Comparison of ENCODE assay signal across 8 cellular contexts in the genomic region with DNA sequence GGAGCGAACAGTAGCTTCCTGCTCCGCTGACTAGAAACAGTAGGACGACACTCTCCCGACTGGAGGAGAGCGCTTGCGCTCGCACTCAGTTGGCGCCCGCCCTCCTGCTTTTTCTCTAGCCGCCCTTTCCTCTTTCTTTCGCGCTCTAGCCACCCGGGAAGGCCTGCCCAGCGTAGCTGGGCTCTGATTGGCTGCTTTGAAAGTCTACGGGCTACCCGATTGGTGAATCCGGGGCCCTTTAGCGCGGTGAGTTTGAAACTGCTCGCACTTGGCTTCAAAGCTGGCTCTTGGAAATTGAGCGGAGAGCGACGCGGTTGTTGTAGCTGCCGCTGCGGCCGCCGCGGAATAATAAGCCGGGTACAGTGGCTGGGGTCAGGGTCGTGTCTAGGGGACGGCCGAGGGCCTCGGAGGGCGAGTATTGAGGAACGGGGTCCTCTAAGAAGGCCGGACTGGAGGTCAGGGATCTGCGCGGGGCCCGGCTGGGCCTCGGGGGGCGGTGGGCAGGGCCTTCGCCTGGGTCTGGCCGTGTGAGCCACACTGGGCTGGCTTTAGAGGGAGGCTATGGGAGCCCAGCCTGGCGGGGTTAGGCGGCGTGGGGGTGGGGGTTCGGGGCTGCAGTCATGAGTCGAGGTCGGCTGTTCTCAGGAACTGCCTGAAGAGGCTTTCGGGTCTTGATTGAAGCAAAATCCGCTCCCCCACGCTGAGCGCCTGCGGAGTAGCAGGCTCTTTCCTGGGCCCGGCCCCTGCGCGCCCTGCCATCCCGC. TPM values are rescaled to one million over a fixed set of nuclear protein-coding genes. Genes with fewer than 3 reads are reported as not detected.
DNase-seq lines count a peak whose midpoint lies in the region; ATAC-seq, FAIRE-seq and TF ChIP-seq lines count a peak whose summit lies in the region.

A gene (plus strand): TSS at position 265 of the 764 bp plus-strand sequence. CDS start 1,688 bp downstream, outside the sequence.

- 0 to 1% (median 0%) methylated on average over 22 to 59 of the region's 59 CpGs for WGBS in adrenal gland, 4 donors
- WGBS in heart right ventricle, 2 donors = 0% methylated on average over 58 to 59 of the region's 59 CpGs

- H3K4me3 Mint-ChIP-seq in T-cell = peak within 1 kb of the TSS; percentile 93 to 97 (median 94)

- intact Hi-C loops in adrenal gland (cut with DNase I) = no loop called here
- intact Hi-C loops in heart right ventricle (cut with DNase I) = no loop called here
- intact Hi-C loops in posterior vena cava (cut with DNase I) = no loop called here

- H3K27me3 Mint-ChIP-seq in T-cell = peaks cover 0 to 1% of the 10 kb centered on the region in 2 donors

- H3K9me3 ChIP-seq in adrenal gland (replicated peaks in 1 of 3) (no peaks in the 10 kb centered on the region), heart right ventricle (no peaks in the 10 kb centered on the region)

- peaks cover 14 to 28% (median 15%) of the 10 kb centered on the region in 3 donors for H3K4me1 Mint-ChIP-seq in T-cell

- H3K27ac ChIP-seq in adrenal gland (no peak within 1 kb of the TSS), heart right ventricle (peak within 1 kb of the TSS in 5 of 10 donors; percentile 4 to 82 (median 42))

- POLR2A ChIA-PET in T-cell (lab: Charles Lee) = no interaction called here

- H3K36me3 ChIP-seq in adrenal gland (replicated peaks in 1 of 2) (no peaks in the 10 kb centered on the region), heart right ventricle (no peaks in the 10 kb centered on the region)

- H3K4me3 ChIP-seq in adrenal gland (peak within 1 kb of the TSS in 3 of 4 donors; percentile 5 to 74 (median 7)), heart right ventricle (peak within 1 kb of the TSS; percentile 42 to 75 (median 64))

- H3K27ac Mint-ChIP-seq in T-cell = peak within 1 kb of the TSS; percentile 69 to 78

- H3K9me3 Mint-ChIP-seq in T-cell = no peaks in the 10 kb centered on the region

- ATAC-seq in HG02840 (IDR thresholded peaks at IDR 0.05; ENCODE audit: low FRiP score, unreplicated experiment) (peak; percentile 98), T-cell (replicated peaks in 1 of 4) (peak; percentile 96 to 98 (median 97)), heart right ventricle (peak; percentile 99 to 100 (median 100))

- H3K27me3 ChIP-seq in adrenal gland (no peaks in the 10 kb centered on the region), heart right ventricle (peaks cover 0 to 8% (median 0%) of the 10 kb centered on the region in 7 donors)

- CTCF ChIA-PET in T-cell (lab: Charles Lee) = interaction anchor here in 1 of 2 donors (0.6 to 1.3 kb wide), 3 partner anchors 10 to 44 kb away, joined by 3 to 4 read pairs (median 3); no protein-coding TSS in a partner anchor

- no peaks in the 10 kb centered on the region for H3K36me3 Mint-ChIP-seq in T-cell

- TF ChIP-seq POLR2A in GM12891 (IDR thresholded peaks at IDR 0.05; ENCODE audit: low read depth, low read length) = peak; percentile 74
- no peak for TF ChIP-seq POLR2A in adrenal gland (IDR thresholded peaks at IDR 0.05)

- TF ChIP-seq CTCF in adrenal gland (IDR thresholded peaks at IDR 0.05) = no peak
- peak in 2 of 9 donors; percentile 4 to 16 for TF ChIP-seq CTCF in heart right ventricle (IDR thresholded peaks at IDR 0.05)

- peak; percentile 83 for FAIRE-seq in GM12891 (lab: Jason Lieb, UNC)

- H3K4me1 ChIP-seq in adrenal gland (replicated peaks in 1 of 2) (peaks cover 4 to 8% of the 10 kb centered on the region in 2 donors), heart right ventricle (peaks cover 3 to 36% (median 8%) of the 10 kb centered on the region in 9 donors)

- peak; percentile 82 for DNase-seq in GM12891 (ENCODE audit: insufficient read length, low spot score)
- peak; percentile 93 for DNase-seq in NCI-H1436 treated with DMSO at 0.1 percent for 48 hours (lab: John Stamatoyannopoulos, UW)
- peak; percentile 85 to 94 (median 92) for DNase-seq in T-cell
- peak; percentile 96 to 98 (median 97) for DNase-seq in adrenal gland
- DNase-seq in heart right ventricle = peak; percentile 95 to 98
- peak; percentile 99 for DNase-seq in posterior vena cava (ENCODE audit: low spot score)
- peak; percentile 96 for DNase-seq in ureter (ENCODE audit: low spot score)

TF ChIP-seq in GM12891, 5 proteins besides CTCF, POLR2A, EP300 and RAD21:
- TF ChIP-seq POU2F2 (IDR thresholded peaks at IDR 0.05; ENCODE audit: low read depth, low read length) (peak; percentile 41; the same call in 1 of the 2 replicates), PAX5 (IDR thresholded peaks at IDR 0.05; ENCODE audit: insufficient read depth, low read length, severe bottlenecking) (no peak), SPI1 (IDR thresholded peaks at IDR 0.05; ENCODE audit: low read depth, low read length) (peak; percentile 52), TAF1 (IDR thresholded peaks at IDR 0.05; ENCODE audit: low read depth, low read length) (0 out of 2 replicates have a peak, but pooled peaks have one; percentile 36), POLR2AphosphoS5 (IDR thresholded peaks at IDR 0.05; ENCODE audit: low read depth, low read length) (peak; percentile 55; the same call in 1 of the 2 replicates)
TF ChIP-seq in GM12891: peak in this region for 4.

RNA-seq across cellular contexts. Expression of the gene that starts here (rescaled TPM):
- 54.0 TPM for polyA plus RNA-seq in GM12891 (2012; ENCODE audit: low read depth, missing spikeins)
- total RNA-seq in T-cell = 1 to 10 TPM; 1.2 to 2.0 (median 1.6) TPM
- 1 to 10 TPM; 1.1 to 5.4 (median 2.4) TPM for total RNA-seq in adrenal gland
- polyA plus RNA-seq in adrenal gland = 1 to 10 TPM; 1.1 to 4.3 (median 1.5) TPM
- total RNA-seq in heart right ventricle = 1 to 10 TPM in 5 of 10 donors, under 1 TPM in 5; 0.27 to 8.6 (median 1.0) TPM
- polyA plus RNA-seq in heart right ventricle = 1 to 10 TPM in 1 of 2 donors, under 1 TPM in 1; 0.74 to 2.0 TPM
- 1 to 10 TPM; 1.1 to 1.3 TPM for total RNA-seq in posterior vena cava
- 2.4 TPM for total RNA-seq in ureter
